ENCODE assay signal across 22 cellular contexts in the genomic region with DNA sequence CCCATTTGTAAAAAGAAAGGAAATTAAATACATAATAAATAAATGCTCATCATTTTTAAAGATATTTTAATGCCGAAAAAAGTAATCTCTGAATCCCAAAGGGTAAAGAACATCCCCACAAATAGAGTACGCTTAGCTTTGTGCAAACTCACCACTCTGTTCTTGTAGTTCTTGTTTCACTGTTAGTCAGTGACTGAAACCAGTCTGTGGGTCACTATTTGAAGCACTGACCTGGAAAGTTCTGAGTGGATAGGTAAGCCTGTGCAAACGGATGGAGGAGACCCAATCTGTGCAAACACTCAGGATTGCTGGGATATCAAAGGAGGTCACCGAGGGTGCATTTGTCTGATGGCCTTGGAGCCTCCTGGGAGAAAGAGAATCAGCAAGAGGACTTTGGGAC.
DNase-seq lines count a peak whose midpoint lies in the region; ATAC-seq, FAIRE-seq and TF ChIP-seq lines count a peak whose summit lies in the region.
"Had no signal": no experiment of that assay in that cellular context is flagged by ENCODE, and none has a peak within 500 bp of the region (broad histone marks: within the 10 kb centered on the region; RNA-seq: fewer than 3 reads in every experiment).

No MANE protein-coding gene starts in this region.

- ATAC-seq in GM18499 (IDR thresholded peaks at IDR 0.05; ENCODE audit: insufficient read depth, unreplicated experiment) (peak; percentile 69), HG02885 (IDR thresholded peaks at IDR 0.05; ENCODE audit: poor library complexity, unreplicated experiment) (peak; percentile 96), SK-N-SH treated with all-trans-retinoic acid at 6 μM for 48 hours (no peak)
- ATAC-seq: T-helper 17 cell had no signal

- DNase-seq in HTR-8/SVneo (ENCODE audit: insufficient read length, low spot score) (no peak), NCI-H1105 treated with DMSO at 0.1 percent for 48 hours (lab: John Stamatoyannopoulos, UW) (no peak), NCI-H82 treated with DMSO at 0.1 percent for 48 hours (lab: John Stamatoyannopoulos, UW; ENCODE audit: unreplicated experiment) (no peak), mucosa of gallbladder (ENCODE audit: low spot score) (no peak)
- DNase-seq: CD4-positive, CD25-positive, alpha-beta regulatory T cell; DMS79; EL; GDM1; GOT3; HFFc6; NCI-H1092; NCI-H1436; NCI-H187 treated with DMSO at 0.1 percent for 48 hours; NCI-H524; NCI-H748 treated with DMSO at 0.1 percent for 48 hours; SIG-M5; T-helper 17 cell had no signal

- FAIRE-seq in HTR-8/SVneo (lab: Jason Lieb, UNC), result peak; percentile 20
- FAIRE-seq: A204.1, GM12891 had no signal

TF ChIP-seq in SK-N-SH treated with all-trans-retinoic acid at 6 μM for 48 hours, 23 proteins besides CTCF, POLR2A, EP300 and RAD21:
- no peak for TF ChIP-seq ZFP3 (CRISPR knock-in tag; IDR thresholded peaks at IDR 0.05)
- no peak for TF ChIP-seq GLIS3 (CRISPR knock-in tag; IDR thresholded peaks at IDR 0.05)
- TF ChIP-seq, protein P1, sequence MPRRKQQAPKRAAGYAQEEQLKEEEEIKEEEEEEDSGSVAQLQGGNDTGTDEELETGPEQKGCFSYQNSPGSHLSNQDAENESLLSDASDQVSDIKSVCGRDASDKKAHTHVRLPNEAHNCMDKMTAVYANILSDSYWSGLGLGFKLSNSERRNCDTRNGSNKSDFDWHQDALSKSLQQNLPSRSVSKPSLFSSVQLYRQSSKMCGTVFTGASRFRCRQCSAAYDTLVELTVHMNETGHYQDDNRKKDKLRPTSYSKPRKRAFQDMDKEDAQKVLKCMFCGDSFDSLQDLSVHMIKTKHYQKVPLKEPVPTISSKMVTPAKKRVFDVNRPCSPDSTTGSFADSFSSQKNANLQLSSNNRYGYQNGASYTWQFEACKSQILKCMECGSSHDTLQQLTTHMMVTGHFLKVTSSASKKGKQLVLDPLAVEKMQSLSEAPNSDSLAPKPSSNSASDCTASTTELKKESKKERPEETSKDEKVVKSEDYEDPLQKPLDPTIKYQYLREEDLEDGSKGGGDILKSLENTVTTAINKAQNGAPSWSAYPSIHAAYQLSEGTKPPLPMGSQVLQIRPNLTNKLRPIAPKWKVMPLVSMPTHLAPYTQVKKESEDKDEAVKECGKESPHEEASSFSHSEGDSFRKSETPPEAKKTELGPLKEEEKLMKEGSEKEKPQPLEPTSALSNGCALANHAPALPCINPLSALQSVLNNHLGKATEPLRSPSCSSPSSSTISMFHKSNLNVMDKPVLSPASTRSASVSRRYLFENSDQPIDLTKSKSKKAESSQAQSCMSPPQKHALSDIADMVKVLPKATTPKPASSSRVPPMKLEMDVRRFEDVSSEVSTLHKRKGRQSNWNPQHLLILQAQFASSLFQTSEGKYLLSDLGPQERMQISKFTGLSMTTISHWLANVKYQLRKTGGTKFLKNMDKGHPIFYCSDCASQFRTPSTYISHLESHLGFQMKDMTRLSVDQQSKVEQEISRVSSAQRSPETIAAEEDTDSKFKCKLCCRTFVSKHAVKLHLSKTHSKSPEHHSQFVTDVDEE (CRISPR knock-in tag; IDR thresholded peaks at IDR 0.05), result no peak
- no peak for TF ChIP-seq ARNTL (CRISPR knock-in tag; IDR thresholded peaks at IDR 0.05; ENCODE audit: borderline replicate concordance, low read depth)
- no peak for TF ChIP-seq RARB (CRISPR knock-in tag; IDR thresholded peaks at IDR 0.05)
- TF ChIP-seq TOX (CRISPR knock-in tag; IDR thresholded peaks at IDR 0.05; ENCODE audit: borderline replicate concordance), result no peak
- no peak for TF ChIP-seq CSDC2 (CRISPR knock-in tag; IDR thresholded peaks at IDR 0.05)
- TF ChIP-seq PPARA (CRISPR knock-in tag; IDR thresholded peaks at IDR 0.05; ENCODE audit: borderline replicate concordance), result no peak
- no peak for TF ChIP-seq PATZ1 (CRISPR knock-in tag; IDR thresholded peaks at IDR 0.05; ENCODE audit: borderline replicate concordance)
- no peak for TF ChIP-seq ISL1 (CRISPR knock-in tag; IDR thresholded peaks at IDR 0.05)
